Comparison of ENCODE assay signal across 19 cellular contexts in genomic region chr16:52709286-52709685, GRCh38.
A peak's percentile ranks its signal among the peaks of the same experiment; 100 is the strongest.
DNase-seq lines count a peak whose midpoint lies in the region; ATAC-seq and TF ChIP-seq lines count a peak whose summit lies in the region.
"Had no signal": no experiment of that assay in that cellular context is flagged by ENCODE, and none has a peak within 500 bp of the region (broad histone marks: within the 10 kb centered on the region; RNA-seq: fewer than 3 reads in every experiment).

No MANE protein-coding gene starts in this region.

- TF ChIP-seq CTCF in GM23338 (conservative IDR thresholded peaks at IDR 0.05; ENCODE audit: low read depth in 2 of 2) (peak in 1 of 2 experiments; percentile 32; a peak in 1 of 4 replicates), glutamatergic neuron (IDR thresholded peaks at IDR 0.05; ENCODE audit: partially characterized antibody, unreplicated experiment) (no peak), left lung (IDR thresholded peaks at IDR 0.05) (no peak)

- H2AFZ ChIP-seq in GM23338 = 0 out of 2 replicates have a peak overlapping the region, but pooled peaks have one; percentile 29

- intact Hi-C loops in left lung (cut with DNase I) = no loop called here

- H3K4me2 ChIP-seq in GM23338 = no peak overlapping the region

- H3K4me3 ChIP-seq in GM23338 = no peak overlapping the region
- H3K4me3 ChIP-seq in NT2/D1 (ENCODE audit: insufficient read length, low read depth) = no peak overlapping the region
- no peak overlapping the region for H3K4me3 ChIP-seq in left lung
- no peak overlapping the region for H3K4me3 ChIP-seq in effector memory CD4-positive, alpha-beta T cell (ENCODE audit: insufficient read depth, low read depth, low read length, poor library complexity, severe bottlenecking)

- no peaks in the 10 kb centered on the region for H3K36me3 Mint-ChIP-seq in GM23338 (ENCODE audit: low read depth)
- H3K36me3 Mint-ChIP-seq in glutamatergic neuron (ENCODE audit: unreplicated experiment) = no peaks in the 10 kb centered on the region

- no peaks in the 10 kb centered on the region for H3K4me1 ChIP-seq in GM23338 (ENCODE audit: insufficient read depth)
- no peaks in the 10 kb centered on the region for H3K4me1 ChIP-seq in NT2/D1 (ENCODE audit: insufficient read depth, insufficient read length)
- no peaks in the 10 kb centered on the region for H3K4me1 ChIP-seq in left lung
- no peaks in the 10 kb centered on the region for H3K4me1 ChIP-seq in effector memory CD4-positive, alpha-beta T cell (ENCODE audit: control insufficient read depth, insufficient read depth, low read length, poor library complexity, severe bottlenecking)

- DNase-seq in GM23338 (ENCODE audit: low spot score) = peak; percentile 6
- peak; percentile 15 for DNase-seq in NT2/D1 (ENCODE audit: low read depth, low spot score)
- DNase-seq in glutamatergic neuron = peak; percentile 43
- peak; percentile 32 for DNase-seq in retina
- DNase-seq in NCI-H226 = no peak
- no peak for DNase-seq in left lung
- no peak for DNase-seq in effector memory CD4-positive, alpha-beta T cell
- DNase-seq: ACHN; C1 segment of cervical spinal cord; GDM1; KG1; MV-4-11; NCI-H1417; NCI-H1930; NCI-H2171; NCI-H446; NCI-H526 treated with DMSO at 0.1 percent for 48 hours; NK-92 treated with Interleukin-12 subunit alpha and Interleukin-12 subunit beta, amount 100 ng/mL, for 24 hours had no signal

- H3K9me2 ChIP-seq in GM23338 (ENCODE audit: insufficient read depth) = peaks cover 23% of the 10 kb centered on the region; the same call in 1 of the 2 replicates

- H3K4me3 Mint-ChIP-seq in GM23338 = no peak overlapping the region
- H3K4me3 Mint-ChIP-seq in glutamatergic neuron (ENCODE audit: unreplicated experiment) = no peak overlapping the region

- H3K36me3 ChIP-seq in GM23338 (ENCODE audit: insufficient read depth) (no peaks in the 10 kb centered on the region; the same call in 1 of the 2 replicates), NT2/D1 (ENCODE audit: insufficient read depth, insufficient read length, low read length) (no peaks in the 10 kb centered on the region), left lung (no peaks in the 10 kb centered on the region)
- H3K36me3 ChIP-seq in effector memory CD4-positive, alpha-beta T cell (ENCODE audit: control insufficient read depth, insufficient read depth, low read length) = no peaks in the 10 kb centered on the region

- H3K27me3 Mint-ChIP-seq in GM23338 (ENCODE audit: insufficient read depth, low read depth, poor library complexity) = no peaks in the 10 kb centered on the region
- H3K27me3 Mint-ChIP-seq in glutamatergic neuron (ENCODE audit: unreplicated experiment) = peaks cover 6% of the 10 kb centered on the region

- no peaks in the 10 kb centered on the region for H4K20me1 ChIP-seq in GM23338 (replicated peaks; ENCODE audit: insufficient read depth)

- no peak overlapping the region for H3K9ac ChIP-seq in NT2/D1 (ENCODE audit: insufficient read length, low read depth)

- no peaks in the 10 kb centered on the region for H3F3A ChIP-seq in GM23338 (replicated peaks; ENCODE audit: low read depth)

- H3K4me1 Mint-ChIP-seq in GM23338 (peaks cover 13% of the 10 kb centered on the region; the same call in 2 of the 3 replicates), glutamatergic neuron (ENCODE audit: low read depth, unreplicated experiment) (peaks cover 35% of the 10 kb centered on the region)

- no peaks in the 10 kb centered on the region for H3K9me3 ChIP-seq in NT2/D1 (ENCODE audit: insufficient read depth, low read length)
- H3K9me3 ChIP-seq in left lung = no peaks in the 10 kb centered on the region
- no peaks in the 10 kb centered on the region for H3K9me3 ChIP-seq in effector memory CD4-positive, alpha-beta T cell (ENCODE audit: control insufficient read depth, low read length)

- H3K27me3 ChIP-seq in GM23338 (ENCODE audit: insufficient read depth) (no peaks in the 10 kb centered on the region), NT2/D1 (ENCODE audit: insufficient read depth, insufficient read length) (no peaks in the 10 kb centered on the region), left lung (no peaks in the 10 kb centered on the region)
- no peaks in the 10 kb centered on the region for H3K27me3 ChIP-seq in effector memory CD4-positive, alpha-beta T cell (replicated peaks; ENCODE audit: control insufficient read depth, insufficient read depth, low read length, poor library complexity, severe bottlenecking)

- H3K27ac ChIP-seq in GM23338 (ENCODE audit: low read depth) = no peak overlapping the region
- no peak overlapping the region for H3K27ac ChIP-seq in left lung
- no peak overlapping the region for H3K27ac ChIP-seq in effector memory CD4-positive, alpha-beta T cell (ENCODE audit: insufficient read depth, low read length, poor library complexity, severe bottlenecking)

- H3K27ac Mint-ChIP-seq in GM23338 (no peak overlapping the region), glutamatergic neuron (ENCODE audit: unreplicated experiment) (no peak overlapping the region)

- ATAC-seq in GM23338 (peak; percentile 70), left lung (no peak)
- ATAC-seq: Right ventricle myocardium inferior had no signal

- H3K79me2 ChIP-seq in GM23338 (replicated peaks; ENCODE audit: insufficient read depth) = no peaks in the 10 kb centered on the region

- H3K9me3 Mint-ChIP-seq in GM23338 = no peaks in the 10 kb centered on the region; the same call in 2 of the 3 replicates
- peaks cover 8% of the 10 kb centered on the region for H3K9me3 Mint-ChIP-seq in glutamatergic neuron (ENCODE audit: unreplicated experiment)

TF ChIP-seq in GM23338, 12 proteins besides CTCF, POLR2A, EP300 and RAD21 (continues in another document):
- no peak for TF ChIP-seq CREB1 (CRISPR knock-in tag; IDR thresholded peaks at IDR 0.05; ENCODE audit: low read depth)
- no peak for TF ChIP-seq ZNF462 (CRISPR knock-in tag; IDR thresholded peaks at IDR 0.05)
- no peak for TF ChIP-seq STAT1 (IDR thresholded peaks at IDR 0.05; ENCODE audit: unreplicated experiment)
- TF ChIP-seq NANOG (IDR thresholded peaks at IDR 0.05; ENCODE audit: borderline replicate concordance) = no peak

Comparison
In these comparisons a context has a peak if more than half of its experiments do, and no peak if none do; other contexts are left out.
1. DNase-seq: peak in GM23338 (single experiment), NT2/D1 (single experiment), glutamatergic neuron (single experiment) and retina (single experiment); none in NCI-H226 (single experiment), left lung (0 of 2) and effector memory CD4-positive, alpha-beta T cell (0 of 3).